In genomic region chr2:19922188-19922587, GRCh38 we compare ENCODE assay signal across 3 cellular contexts. TPM values are rescaled to one million over a fixed set of nuclear protein-coding genes. Genes with fewer than 3 reads are reported as not detected.
DNase-seq lines count a peak whose midpoint lies in the region; ATAC-seq, FAIRE-seq and TF ChIP-seq lines count a peak whose summit lies in the region.
"Not testable (repeated sequence)": the region's sequence is repeated elsewhere in the genome, so short reads cannot be mapped to it uniquely, and the experiment has no call there.

No MANE protein-coding gene starts in this region.

- FAIRE-seq in K562 (lab: Jason Lieb, UNC): not testable (repeated sequence)

- not testable (repeated sequence) for DNase-seq in K562 (ENCODE audit: extremely low read depth in 1 of 4, low spot score in 3 of 4); endothelial cell (ENCODE audit: low spot score)

- CTCF ChIA-PET in HEK293 (lab: Yijun Ruan, JAX); K562 (lab: Yijun Ruan, JAX; ENCODE audit: low intra/inter-chr PET ratio): not testable (repeated sequence)

- TF ChIP-seq POLR2A in K562 (conservative IDR thresholded peaks at IDR 0.05): not testable (repeated sequence)

- not testable (repeated sequence) for H3K9me1 ChIP-seq in K562 (ENCODE audit: control insufficient read depth, insufficient read depth, low read length)

- H3K36me3 ChIP-seq in HEK293 (ENCODE audit: control insufficient read depth in 2 of 2, insufficient read depth in 1 of 2, low read length in 2 of 2); K562 (ENCODE audit: control insufficient read depth, insufficient read depth, low read length): not testable (repeated sequence)

- not testable (repeated sequence) for H3K27ac Mint-ChIP-seq in endothelial cell (ENCODE audit: unreplicated experiment)

- TF ChIP-seq EP300 in K562 (IDR thresholded peaks at IDR 0.05; ENCODE audit: low read length): not testable (repeated sequence)

- H3K27ac ChIP-seq in HEK293 (ENCODE audit: extremely low read depth, low read depth, low read length); K562 (ENCODE audit: extremely low read depth, low read depth, low read length): not testable (repeated sequence)

- H3K4me1 Mint-ChIP-seq in endothelial cell (ENCODE audit: unreplicated experiment): peaks cover 10% of the 10 kb centered on the region

- 31% methylated on average over 3 of the region's 3 CpGs for WGBS in K562 (ENCODE audit: insufficient coverage, low coverage, missing lambda C conversion rate)

- in situ Hi-C loops in K562 (cut with MboI): not testable (repeated sequence)

- H3K27me3 ChIP-seq in K562 (ENCODE audit: control insufficient read depth in 2 of 2, insufficient read depth in 2 of 2, low read length in 2 of 2): not testable (repeated sequence)

- H3K9me3 Mint-ChIP-seq in endothelial cell (ENCODE audit: unreplicated experiment): not testable (repeated sequence)

- H3K9ac ChIP-seq in K562 (ENCODE audit: insufficient read depth in 1 of 2, low read depth in 2 of 2, low read length in 2 of 2): not testable (repeated sequence)

- POLR2A ChIA-PET in HEK293 (lab: Yijun Ruan, JAX); K562 (lab: Yijun Ruan, JAX): not testable (repeated sequence)

- H4K20me1 ChIP-seq in K562 (replicated peaks; ENCODE audit: control insufficient read depth, insufficient read depth, low read length): not testable (repeated sequence)

- not testable (repeated sequence) for H3K4me3 ChIP-seq in HEK293 (ENCODE audit: low read depth, low read length); K562

- TF ChIP-seq RAD21 in K562 (CRISPR knock-in tag; conservative IDR thresholded peaks at IDR 0.05 in 1 of 2, IDR thresholded peaks at IDR 0.05 in 1 of 2): not testable (repeated sequence)

- not testable (repeated sequence) for H3K27me3 Mint-ChIP-seq in endothelial cell (ENCODE audit: unreplicated experiment)

- peak overlapping the region; percentile 43 for H3K4me3 Mint-ChIP-seq in endothelial cell (ENCODE audit: unreplicated experiment)

- not testable (repeated sequence) for TF ChIP-seq CTCF in HEK293 (tag by site-specific recombination; IDR thresholded peaks at IDR 0.05); K562 (IDR thresholded peaks at IDR 0.05 in 2 of 3, conservative IDR thresholded peaks at IDR 0.05 in 1 of 3; ENCODE audit: insufficient read depth in 2 of 3, low read depth in 1 of 3, low read length in 3 of 3); endothelial cell (IDR thresholded peaks at IDR 0.05; ENCODE audit: unreplicated experiment)

- not testable (repeated sequence) for H3K4me2 ChIP-seq in K562 (ENCODE audit: insufficient read depth, low read length)

- not testable (repeated sequence) for H2AFZ ChIP-seq in K562 (ENCODE audit: low read depth, low read length)

- not testable (repeated sequence) for H3K9me3 ChIP-seq in HEK293 (ENCODE audit: control insufficient read depth, insufficient read depth, low read depth, low read length); K562 (replicated peaks; ENCODE audit: control insufficient read depth, insufficient read depth, low read depth, low read length)

- H3K36me3 Mint-ChIP-seq in endothelial cell (ENCODE audit: low read depth, unreplicated experiment): peaks cover 45% of the 10 kb centered on the region

- intact Hi-C loops in K562 (cut with micrococcal nuclease): not testable (repeated sequence)

- not testable (repeated sequence) for ATAC-seq in K562

- not testable (repeated sequence) for H3K4me1 ChIP-seq in HEK293 (ENCODE audit: control insufficient read depth, insufficient read depth, low read length); K562 (replicated peaks in 1 of 2; ENCODE audit: control insufficient read depth in 2 of 2, insufficient read depth in 2 of 2, low read length in 2 of 2)

- not testable (repeated sequence) for BruUV-seq in K562 (replicated peaks; lab: Mats Ljungman, UMichigan)

- H3K79me2 ChIP-seq in K562 (ENCODE audit: control insufficient read depth, insufficient read depth, low read length): not testable (repeated sequence)

TF ChIP-seq in HEK293, 187 proteins besides CTCF, POLR2A, EP300 and RAD21:
- peak; percentile 78 for TF ChIP-seq ZNF146 (tag by site-specific recombination; IDR thresholded peaks at IDR 0.05)

TF ChIP-seq in K562, 482 proteins besides CTCF, POLR2A, EP300 and RAD21:
- peak; percentile 89 for TF ChIP-seq ZNF146 (CRISPR knock-in tag; IDR thresholded peaks at IDR 0.05; ENCODE audit: unreplicated experiment)

RNA-seq across cellular contexts. Expression of gene TTC32, which starts 20.4 kb away (rescaled TPM):
- total RNA-seq in K562 (2011; cell fraction: chromatin; rRNA removed; ENCODE audit: low replicate concordance): 43.8 and 77.6 TPM in 2 replicates
- 47.5 and 49.7 TPM in 2 replicates for total RNA-seq in K562 (2011; cell fraction: nucleolus; rRNA removed)
- total RNA-seq in K562 (2011; cell fraction: nucleoplasm; rRNA removed): 59.5 and 69.1 TPM in 2 replicates
- total RNA-seq in K562 (2014; rRNA removed) (23.7 and 27.6 TPM in 2 replicates), K562 (2014; rRNA removed; fragmentation: Illumina TruSeq; extraction: Trizol) (52.6 and 59.0 TPM in 2 replicates), K562 (2015; rRNA removed; fragmentation: Illumina TruSeq; extraction: Trizol) (38.2 and 42.3 TPM in 2 replicates), K562 (2021) (36.5 and 40.8 TPM in 2 replicates), endothelial cell (ENCODE audit: unreplicated experiment) (9.4 TPM)
- polyA plus RNA-seq in K562 (2011; rRNA removed) (64.3 and 69.3 TPM in 2 replicates), K562 (2014; fragmentation: Illumina TruSeq; extraction: Trizol) (39.6 and 40.5 TPM in 2 replicates), K562 (2014; fragmentation: Nextera tagmentation; extraction: Ambion mirVana) (10 to 100 TPM; 55.0 to 66.5 TPM), K562 (2014; rRNA removed) (55.0 and 71.4 TPM in 2 replicates)
- polyA plus RNA-seq in K562 (2011; cell fraction: cytosol; rRNA removed): 32.1 and 37.1 TPM in 2 replicates
- 90.6 and 119 TPM in 2 replicates for polyA plus RNA-seq in K562 (2011; cell fraction: nucleus; rRNA removed)
- 38.8 and 49.6 TPM in 2 replicates for polyA plus RNA-seq in K562 (2012)
- polyA minus RNA-seq in K562 (2011; rRNA and poly(A)+ RNA removed): 26.9 and 30.0 TPM in 2 replicates
- 13.1 and 15.0 TPM in 2 replicates for polyA minus RNA-seq in K562 (2011; cell fraction: cytosol; rRNA and poly(A)+ RNA removed)
- 90.5 and 115 TPM in 2 replicates for polyA minus RNA-seq in K562 (2011; cell fraction: nucleus; rRNA and poly(A)+ RNA removed)
